9 cellular contexts compared by ENCODE assay signal in the genomic region with DNA sequence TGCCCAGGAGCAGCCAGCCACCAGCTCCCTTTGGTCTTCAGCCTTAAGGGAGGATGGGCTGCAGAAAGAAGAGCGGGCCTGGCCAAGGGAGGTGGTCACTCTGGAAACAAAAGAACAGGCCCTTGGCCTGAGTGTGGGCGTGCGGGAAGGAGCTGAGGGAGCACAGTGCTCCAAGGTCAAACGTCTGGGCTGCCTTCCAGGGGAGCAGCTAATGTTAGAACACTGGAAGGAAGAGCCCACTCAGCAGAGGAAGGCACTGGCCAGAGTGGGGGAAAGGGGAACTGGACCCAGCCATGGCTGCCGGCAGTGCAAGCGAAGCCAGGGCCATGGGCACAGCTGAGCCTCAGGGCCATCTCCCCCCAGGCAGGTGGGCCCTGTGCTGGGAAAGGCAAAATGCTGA. TPM values are rescaled to one million over a fixed set of nuclear protein-coding genes. Genes with fewer than 3 reads are reported as not detected.
DNase-seq lines count a peak whose midpoint lies in the region; ATAC-seq and TF ChIP-seq lines count a peak whose summit lies in the region.
"Had no signal": no experiment of that assay in that cellular context is flagged by ENCODE, and none has a peak within 500 bp of the region (broad histone marks: within the 10 kb centered on the region; RNA-seq: fewer than 3 reads in every experiment).

No MANE protein-coding gene starts in this region.

- H3K4me3 ChIP-seq in BLaER1 (no peak overlapping the region), ovary (no peak overlapping the region)

- H3K27me3 ChIP-seq in BLaER1 (no peaks in the 10 kb centered on the region), ovary (no peaks in the 10 kb centered on the region)

- TF ChIP-seq CTCF in ovary (IDR thresholded peaks at IDR 0.05), result no peak

- DNase-seq in head of caudate nucleus (peak in 37 of 42 donors; percentile 47 to 87 (median 74)), ovary (peak; percentile 98 to 100 (median 99)), middle frontal gyrus (ENCODE audit: extremely low spot score, low spot score) (no peak), NCI-H2029 treated with DMSO at 0.1 percent for 48 hours (lab: John Stamatoyannopoulos, UW) (no peak), NCI-H2196 treated with DMSO at 0.1 percent for 48 hours (lab: John Stamatoyannopoulos, UW; ENCODE audit: unreplicated experiment) (no peak)
- DNase-seq: SHP77 had no signal

- peak overlapping the region; percentile 90 for H3K4me2 ChIP-seq in BLaER1

- peak overlapping the region; percentile 91 for H3K4me3 Mint-ChIP-seq in activated T-helper 17 cell treated with anti-CD3 and anti-CD28 coated beads, Interleukin-2, amount 50 U/mL, for 72 hours

- 0 to 4% (median 3%) methylated on average over 6 of the region's 6 CpGs for WGBS in ovary, 3 donors

- no peaks in the 10 kb centered on the region for H3K27me3 Mint-ChIP-seq in activated T-helper 17 cell treated with anti-CD3 and anti-CD28 coated beads, Interleukin-2, amount 50 U/mL, for 72 hours

- intact Hi-C loops in head of caudate nucleus (cut with DNase I), result no loop called here
- intact Hi-C loops in ovary (cut with DNase I), result loop anchor here (5.0 kb wide), 3 partner anchors 36 to 69 kb away; a partner anchor contains a TSS

- H3K4me1 Mint-ChIP-seq in activated T-helper 17 cell treated with anti-CD3 and anti-CD28 coated beads, Interleukin-2, amount 50 U/mL, for 72 hours, result peaks cover 86% of the 10 kb centered on the region

- no peaks in the 10 kb centered on the region for H3K9me3 ChIP-seq in BLaER1
- H3K9me3 ChIP-seq in ovary, result no peaks in the 10 kb centered on the region

- H4K20me1 ChIP-seq in BLaER1, result peaks cover 90% of the 10 kb centered on the region

- peak overlapping the region; percentile 69 for H3K9ac ChIP-seq in BLaER1

- H3K9me3 Mint-ChIP-seq in activated T-helper 17 cell treated with anti-CD3 and anti-CD28 coated beads, Interleukin-2, amount 50 U/mL, for 72 hours, result no peaks in the 10 kb centered on the region

- peaks cover 100% of the 10 kb centered on the region for H3K4me1 ChIP-seq in BLaER1
- H3K4me1 ChIP-seq in ovary (ENCODE audit: insufficient read depth), result peaks cover 72% of the 10 kb centered on the region

- ATAC-seq in activated T-helper 17 cell treated with anti-CD3 and anti-CD28 coated beads, Interleukin-2, amount 50 U/mL, for 72 hours (replicated peaks), result no peak
- ATAC-seq in GM19463 (IDR thresholded peaks at IDR 0.05; ENCODE audit: unreplicated experiment), result no peak

- peaks cover 89% of the 10 kb centered on the region for H3K36me3 Mint-ChIP-seq in activated T-helper 17 cell treated with anti-CD3 and anti-CD28 coated beads, Interleukin-2, amount 50 U/mL, for 72 hours (ENCODE audit: low read depth)

- H3K36me3 ChIP-seq in BLaER1, result peaks cover 70% of the 10 kb centered on the region
- no peaks in the 10 kb centered on the region for H3K36me3 ChIP-seq in ovary

- no peak for TF ChIP-seq EP300 in ovary (IDR thresholded peaks at IDR 0.05)

- TF ChIP-seq POLR2A in ovary (IDR thresholded peaks at IDR 0.05), result no peak

- H3K27ac ChIP-seq in BLaER1 (peak overlapping the region; percentile 86), ovary (peak overlapping the region; percentile 74 to 96)

- H3K27ac Mint-ChIP-seq in activated T-helper 17 cell treated with anti-CD3 and anti-CD28 coated beads, Interleukin-2, amount 50 U/mL, for 72 hours, result peak overlapping the region; percentile 97

RNA-seq across cellular contexts. Expression of a gene that starts 42.7 kb away (rescaled TPM):
- 10 to 100 TPM; 21.7 to 36.8 TPM for total RNA-seq in activated T-helper 17 cell treated with anti-CD3 and anti-CD28 coated beads, Interleukin-2, amount 50 U/mL, for 72 hours
- 10 to 100 TPM; 29.8 to 77.6 (median 47.8) TPM for total RNA-seq in ovary
- 10 to 100 TPM in 1 of 2 donors, 1 to 10 TPM in 1; 9.7 to 21.3 TPM for polyA plus RNA-seq in ovary

Comparison
In these comparisons a context has a peak if more than half of its experiments do, and no peak if none do; other contexts are left out.
1. DNase-seq: peak in head of caudate nucleus (37 of 42) and ovary (5 of 5); none in middle frontal gyrus (single experiment), NCI-H2029 treated with DMSO at 0.1 percent for 48 hours (single experiment) and NCI-H2196 treated with DMSO at 0.1 percent for 48 hours (single experiment).